In genomic region chr5:151660616-151661015, GRCh38 we compare ENCODE assay signal across 15 cellular contexts. TPM values are rescaled to one million over a fixed set of nuclear protein-coding genes. Genes with fewer than 3 reads are reported as not detected.
DNase-seq lines count a peak whose midpoint lies in the region; ATAC-seq and TF ChIP-seq lines count a peak whose summit lies in the region.
"Had no signal": no experiment of that assay in that cellular context is flagged by ENCODE, and none has a peak within 500 bp of the region (broad histone marks: within the 10 kb centered on the region; RNA-seq: fewer than 3 reads in every experiment).

No MANE protein-coding gene starts in this region.

- H3K4me1 ChIP-seq in breast epithelium, result peaks cover 3 to 8% of the 10 kb centered on the region in 2 donors
- peaks cover 7% of the 10 kb centered on the region for H3K4me1 ChIP-seq in mammary epithelial cell (ENCODE audit: insufficient read depth, low read length)
- H3K4me1 ChIP-seq in left lung, result peaks cover 13 to 39% of the 10 kb centered on the region in 2 donors
- peaks cover 30 to 40% (median 39%) of the 10 kb centered on the region in 4 donors for H3K4me1 ChIP-seq in upper lobe of left lung

- H3K27ac ChIP-seq in breast epithelium, result peak overlapping the region in 1 of 2 donors; percentile 70
- H3K27ac ChIP-seq in mammary epithelial cell (ENCODE audit: insufficient read depth, low read depth, low read length), result no peak overlapping the region
- H3K27ac ChIP-seq in left lung, result peak overlapping the region in 1 of 2 donors; percentile 61
- H3K27ac ChIP-seq in upper lobe of left lung, result peak overlapping the region in 3 of 4 donors; percentile 18 to 67 (median 43)
- H3K27ac ChIP-seq: 22Rv1 had no signal

- H3K9ac ChIP-seq in mammary epithelial cell (ENCODE audit: insufficient read depth, low read length), result no peak overlapping the region

- H3K27ac Mint-ChIP-seq in MCF 10A (ENCODE audit: low read depth, unreplicated experiment) (peak overlapping the region; percentile 28), T-helper 17 cell (no peak overlapping the region)

- TF ChIP-seq EP300 in upper lobe of left lung (IDR thresholded peaks at IDR 0.05), result no peak

- DNase-seq in MCF 10A (ENCODE audit: unreplicated experiment) (peak; percentile 47), breast epithelium (ENCODE audit: low spot score in 2 of 2) (no peak), mammary epithelial cell (peak; percentile 59), left lung (no peak), upper lobe of left lung (no peak), NCI-H2029 treated with DMSO at 0.1 percent for 48 hours (lab: John Stamatoyannopoulos, UW) (no peak), T-helper 17 cell (no peak), DMS 273 treated with DMSO at 0.1 percent for 48 hours (lab: John Stamatoyannopoulos, UW) (no peak)
- DNase-seq: activated CD8-positive, alpha-beta memory T cell treated with anti-CD3 and anti-CD28 coated beads, Interleukin-2, amount 50 U/mL, for 4 hours; left cardiac atrium; MM.1S; NCI-H345; posterior cingulate gyrus; stimulated activated CD4-positive, alpha-beta T cell treated with anti-CD3 and anti-CD28 coated beads, Interleukin-4, amount 100 ng/mL, for 24 hours had no signal

- ATAC-seq in left lung, result peak; percentile 6
- ATAC-seq in upper lobe of left lung (ENCODE audit: low FRiP score in 2 of 2), result peak in 1 of 2 donors; percentile 37
- no peak for ATAC-seq in T-helper 17 cell

- H3K27me3 Mint-ChIP-seq in MCF 10A (ENCODE audit: insufficient read depth, unreplicated experiment), result no peaks in the 10 kb centered on the region
- peaks cover 41% of the 10 kb centered on the region for H3K27me3 Mint-ChIP-seq in T-helper 17 cell

- no peaks in the 10 kb centered on the region for H4K20me1 ChIP-seq in mammary epithelial cell (ENCODE audit: insufficient read depth, low read length)

- no peaks in the 10 kb centered on the region for H3K27me3 ChIP-seq in breast epithelium
- H3K27me3 ChIP-seq in mammary epithelial cell (ENCODE audit: insufficient read depth, low read length), result no peaks in the 10 kb centered on the region
- H3K27me3 ChIP-seq in left lung, result no peaks in the 10 kb centered on the region
- H3K27me3 ChIP-seq in upper lobe of left lung, result no peaks in the 10 kb centered on the region

- H2AFZ ChIP-seq in mammary epithelial cell (ENCODE audit: low read depth, low read length), result no peak overlapping the region

- H3K4me3 ChIP-seq in breast epithelium (no peak overlapping the region), mammary epithelial cell (replicated peaks in 1 of 3; ENCODE audit: insufficient read depth in 1 of 3, low read depth in 2 of 3, low read length in 3 of 3) (no peak overlapping the region), left lung (no peak overlapping the region), upper lobe of left lung (no peak overlapping the region)

- TF ChIP-seq CTCF in MCF 10A (IDR thresholded peaks at IDR 0.05; ENCODE audit: unreplicated experiment) (no peak), breast epithelium (IDR thresholded peaks at IDR 0.05) (no peak), mammary epithelial cell (conservative IDR thresholded peaks at IDR 0.05 in 1 of 2, IDR thresholded peaks at IDR 0.05 in 1 of 2; ENCODE audit: extremely low read depth in 1 of 2, insufficient read depth in 1 of 2, low read depth in 1 of 2, low read length in 2 of 2) (peak in 1 of 2 donors; percentile 6), left lung (IDR thresholded peaks at IDR 0.05) (no peak), upper lobe of left lung (IDR thresholded peaks at IDR 0.05) (no peak)

- TF ChIP-seq POLR2A in breast epithelium (IDR thresholded peaks at IDR 0.05) (no peak), upper lobe of left lung (IDR thresholded peaks at IDR 0.05) (no peak)

- no peak overlapping the region for H3K4me2 ChIP-seq in mammary epithelial cell (ENCODE audit: insufficient read depth, low read depth, low read length)

- CTCF ChIA-PET in MCF 10A (lab: Yijun Ruan, JAX) (interaction anchor here (0.5 to 15.3 kb wide), 34 partner anchors 8 to 915 kb away, joined by 3 to 652 read pairs (median 5); partner anchors contain the start of genes G3BP1 and SLC36A1), mammary epithelial cell (lab: Charles Lee; ENCODE audit: low non-redundant PET) (interaction anchor here (0.6 to 1.0 kb wide), 3 partner anchors 79 to 137 kb away, joined by 5 to 11 read pairs (median 6); no protein-coding TSS in a partner anchor)

- no peaks in the 10 kb centered on the region for H3K79me2 ChIP-seq in mammary epithelial cell (ENCODE audit: insufficient read depth, low read length)

- H3K9me3 Mint-ChIP-seq in MCF 10A (ENCODE audit: unreplicated experiment), result no peaks in the 10 kb centered on the region

- H3K4me1 Mint-ChIP-seq in MCF 10A (ENCODE audit: insufficient read depth, unreplicated experiment) (peaks cover 37% of the 10 kb centered on the region), T-helper 17 cell (peaks cover 11% of the 10 kb centered on the region)

- no peaks in the 10 kb centered on the region for H3K9me3 ChIP-seq in breast epithelium
- H3K9me3 ChIP-seq in mammary epithelial cell (replicated peaks; ENCODE audit: insufficient read depth, low read length), result no peaks in the 10 kb centered on the region
- H3K9me3 ChIP-seq in left lung, result no peaks in the 10 kb centered on the region
- no peaks in the 10 kb centered on the region for H3K9me3 ChIP-seq in upper lobe of left lung
- H3K9me3 ChIP-seq in T-helper 17 cell (ENCODE audit: control insufficient read depth, low read length, poor library complexity, severe bottlenecking), result no peaks in the 10 kb centered on the region

- H3K4me3 Mint-ChIP-seq in MCF 10A (ENCODE audit: unreplicated experiment), result no peak overlapping the region
- H3K4me3 Mint-ChIP-seq in T-helper 17 cell, result no peak overlapping the region

- BruUV-seq in MCF 10A (replicated peaks; lab: Mats Ljungman, UMichigan) (no TSS peak), mammary epithelial cell (replicated peaks; lab: Mats Ljungman, UMichigan) (no TSS peak)

- H3K36me3 Mint-ChIP-seq in MCF 10A (ENCODE audit: insufficient read depth, unreplicated experiment) (peaks cover 7% of the 10 kb centered on the region), T-helper 17 cell (ENCODE audit: low read depth) (no peaks in the 10 kb centered on the region)

- 14% methylated on average over 5 of the region's 5 CpGs for WGBS in mammary epithelial cell (ENCODE audit: low coverage, missing lambda C conversion rate)
- WGBS in upper lobe of left lung, 2 donors, result 53 to 70% methylated on average over 5 of the region's 5 CpGs

- POLR2A ChIA-PET in MCF 10A (lab: Yijun Ruan, JAX), result interaction anchor here (0.6 to 3.1 kb wide), 12 partner anchors 11 to 211 kb away, joined by 3 to 22 read pairs (median 4); partner anchors contain the start of gene G3BP1

- dilution Hi-C loops in mammary epithelial cell (cut with HindIII; ENCODE audit: low sequenced_read_pairs), result no loop called here

- in situ Hi-C loops in mammary epithelial cell (cut with MboI; ENCODE audit: low sequenced_read_pairs in 2 of 2), result loop anchor here (5.0 kb wide), 1 partner anchor 82 kb away; no protein-coding TSS in a partner anchor

- no peaks in the 10 kb centered on the region for H3K36me3 ChIP-seq in breast epithelium
- peaks cover 20% of the 10 kb centered on the region for H3K36me3 ChIP-seq in mammary epithelial cell (ENCODE audit: insufficient read depth, low read length)
- peaks cover 0 to 10% of the 10 kb centered on the region in 2 donors for H3K36me3 ChIP-seq in left lung
- H3K36me3 ChIP-seq in upper lobe of left lung, result peaks cover 2 to 49% (median 19%) of the 10 kb centered on the region in 4 donors

- intact Hi-C loops in MCF 10A (cut with micrococcal nuclease) (no loop called here), breast epithelium (cut with DNase I; ENCODE audit: low total_unique reads) (loop anchor here (5.0 kb wide), 1 partner anchor 82 kb away; no protein-coding TSS in a partner anchor), mammary epithelial cell (cut with micrococcal nuclease) (no loop called here), left lung (cut with DNase I) (loop anchor here in 1 of 2 donors (5.0 kb wide), 1 partner anchor 62 kb away; no protein-coding TSS in a partner anchor)

RNA-seq across cellular contexts. Expression of gene SPARC, which starts 26.1 kb away (rescaled TPM):
- 17.4 and 32.6 TPM in 2 replicates for total RNA-seq in MCF 10A (2022)
- 1,000 to 10,000 TPM in 1 of 3 donors, 100 to 1,000 TPM in 2; 220 to 2,507 (median 295) TPM for total RNA-seq in breast epithelium
- total RNA-seq in mammary epithelial cell, result 100 to 1,000 TPM; 222 to 382 TPM
- polyA plus RNA-seq in mammary epithelial cell, result 585 TPM
- 590 TPM for polyA minus RNA-seq in mammary epithelial cell
- 1,000 to 10,000 TPM; 1,647 to 5,045 TPM for total RNA-seq in left lung
- total RNA-seq in upper lobe of left lung, result 1,000 to 10,000 TPM in 1 of 6 donors, 100 to 1,000 TPM in 5; 234 to 1,553 (median 581) TPM
- 100 to 1,000 TPM in 1 of 2 donors, 10 to 100 TPM in 1; 12.5 to 494 TPM for total RNA-seq in T-helper 17 cell

Comparison
In these comparisons a context has a peak if more than half of its experiments do, and no peak if none do; other contexts are left out.
1. DNase-seq: peak in MCF 10A (single experiment) and mammary epithelial cell (single experiment); none in breast epithelium (0 of 2), left lung (0 of 2), upper lobe of left lung (0 of 2), NCI-H2029 treated with DMSO at 0.1 percent for 48 hours (single experiment), T-helper 17 cell (0 of 3) and DMS 273 treated with DMSO at 0.1 percent for 48 hours (single experiment).